ENCODE assay signal across 13 cellular contexts in the genomic region with DNA sequence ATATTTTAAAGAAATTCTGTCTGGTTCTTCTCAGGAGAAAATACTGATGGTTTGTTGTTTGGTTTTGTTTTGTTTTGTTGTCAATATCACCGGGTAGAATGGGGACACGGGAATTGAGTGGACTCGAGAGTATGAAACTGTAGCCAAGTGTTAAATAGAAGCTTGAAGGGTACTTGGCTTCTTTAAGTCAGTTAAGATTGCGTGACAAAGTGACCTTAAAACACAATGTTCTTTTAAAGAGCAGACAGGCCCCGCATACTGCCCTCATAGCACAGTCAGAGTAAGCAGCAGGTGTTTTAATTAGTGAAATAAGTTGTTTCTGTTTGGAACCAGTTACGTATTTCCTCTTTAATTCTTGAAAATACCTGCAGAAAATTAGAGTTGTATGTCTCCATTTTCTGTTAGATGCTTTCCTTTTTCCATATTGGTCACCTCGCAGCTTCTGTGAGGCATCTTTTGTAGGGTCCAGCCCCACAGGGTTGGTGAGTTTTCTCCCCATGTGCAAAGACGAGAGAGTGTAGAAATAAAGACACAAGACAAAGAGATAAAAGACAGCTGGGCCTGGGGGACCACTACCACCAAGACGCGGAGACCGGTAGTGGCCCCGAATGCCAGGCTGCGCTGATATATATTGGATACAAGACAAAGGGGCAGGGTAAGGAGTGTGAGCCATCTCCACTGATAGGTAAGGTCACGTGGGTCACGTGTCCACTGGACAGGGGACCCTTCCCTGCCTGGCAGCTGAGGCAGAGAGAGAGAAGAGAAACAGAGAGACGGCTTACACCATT.
"Had no signal": no experiment of that assay in that cellular context is flagged by ENCODE, and none has a peak within 500 bp of the region (broad histone marks: within the 10 kb centered on the region; RNA-seq: fewer than 3 reads in every experiment).

No MANE protein-coding gene starts in this region.

- H3K27me3 Mint-ChIP-seq: activated naive CD8-positive, alpha-beta T cell treated with anti-CD3 and anti-CD28 coated beads, Interleukin-2, amount 50 U/mL, for 24 hours; brain had no signal

- H3K27me3 ChIP-seq: foreskin keratinocyte, hepatocyte, right atrium auricular region, transverse colon, vagina had no signal

- H3K4me1 ChIP-seq: foreskin keratinocyte, right atrium auricular region, vagina had no signal

- H3K4me1 Mint-ChIP-seq: activated naive CD8-positive, alpha-beta T cell treated with anti-CD3 and anti-CD28 coated beads, Interleukin-2, amount 50 U/mL, for 24 hours had no signal

- H2AFZ ChIP-seq: hepatocyte had no signal

- H3K36me3 ChIP-seq: right atrium auricular region, transverse colon, vagina had no signal

- H3K4me2 ChIP-seq: hepatocyte had no signal

- H3K9me3 ChIP-seq: right atrium auricular region, transverse colon, vagina had no signal

- H3K27ac Mint-ChIP-seq: activated naive CD4-positive, alpha-beta T cell treated with anti-CD3 and anti-CD28 coated beads for 36 hours; activated naive CD8-positive, alpha-beta T cell treated with anti-CD3 and anti-CD28 coated beads, Interleukin-2, amount 50 U/mL, for 24 hours; activated T-helper 1 cell treated with anti-CD3 and anti-CD28 coated beads, Interleukin-12 subunit alpha, Interleukin-12 subunit beta, Interleukin-2, Interleukin-4 antibody, amounts not matched to agents 30 ng/mL and 10 ng/mL and 1 ng/mL, durations not matched to agents 14 hours and 24 hours and 36 hours had no signal

- H3K9me3 Mint-ChIP-seq: activated naive CD4-positive, alpha-beta T cell treated with anti-CD3 and anti-CD28 coated beads for 36 hours; activated naive CD8-positive, alpha-beta T cell treated with anti-CD3 and anti-CD28 coated beads, Interleukin-2, amount 50 U/mL, for 24 hours; activated T-helper 1 cell treated with anti-CD3 and anti-CD28 coated beads, Interleukin-12 subunit alpha, Interleukin-12 subunit beta, Interleukin-2, Interleukin-4 antibody, amounts not matched to agents 30 ng/mL and 10 ng/mL and 1 ng/mL, durations not matched to agents 14 hours and 24 hours and 36 hours; brain had no signal

- H3K4me3 Mint-ChIP-seq: activated naive CD4-positive, alpha-beta T cell treated with anti-CD3 and anti-CD28 coated beads for 36 hours; activated naive CD8-positive, alpha-beta T cell treated with anti-CD3 and anti-CD28 coated beads, Interleukin-2, amount 50 U/mL, for 24 hours; activated T-helper 1 cell treated with anti-CD3 and anti-CD28 coated beads, Interleukin-12 subunit alpha, Interleukin-12 subunit beta, Interleukin-2, Interleukin-4 antibody, amounts not matched to agents 30 ng/mL and 10 ng/mL and 1 ng/mL, durations not matched to agents 14 hours and 24 hours and 36 hours had no signal

- H3K36me3 Mint-ChIP-seq: brain had no signal

- H3K27ac ChIP-seq: coronary artery, foreskin keratinocyte, hepatocyte, right atrium auricular region, transverse colon, vagina, WERI-Rb-1 had no signal

- ATAC-seq: activated naive CD8-positive, alpha-beta T cell treated with anti-CD3 and anti-CD28 coated beads, Interleukin-2, amount 50 U/mL, for 24 hours; foreskin keratinocyte; stimulated activated naive CD8-positive, alpha-beta T cell treated with anti-CD3 and anti-CD28 coated beads, Interleukin-15, Interleukin-2, amounts not matched to agents 100 U/mL and 50 U/mL, for 24 hours had no signal

- DNase-seq: activated naive CD8-positive, alpha-beta T cell treated with anti-CD3 and anti-CD28 coated beads, Interleukin-2, amount 50 U/mL, for 24 hours; activated T-cell treated with anti-CD3 and anti-CD28 coated beads for 4 hours; stimulated activated naive CD8-positive, alpha-beta T cell treated with anti-CD3 and anti-CD28 coated beads, Interleukin-15, Interleukin-2, amounts not matched to agents 100 U/mL and 50 U/mL, for 24 hours had no signal

- H3K79me2 ChIP-seq: hepatocyte had no signal

- H3K4me3 ChIP-seq: coronary artery, hepatocyte, right atrium auricular region, transverse colon, vagina had no signal
